19 cellular contexts compared by ENCODE assay signal in genomic region chr18:69774831-69775230, GRCh38.
DNase-seq lines count a peak whose midpoint lies in the region; ATAC-seq and TF ChIP-seq lines count a peak whose summit lies in the region.
"Had no signal": no experiment of that assay in that cellular context is flagged by ENCODE, and none has a peak within 500 bp of the region (broad histone marks: within the 10 kb centered on the region; RNA-seq: fewer than 3 reads in every experiment).

No MANE protein-coding gene starts in this region.

- POLR2A ChIA-PET in A673 (lab: Charles Lee; ENCODE audit: low non-redundant PET), result no interaction called here

- no peak for ATAC-seq in GM18505 (IDR thresholded peaks at IDR 0.05; ENCODE audit: unreplicated experiment)
- no peak for ATAC-seq in omental fat pad (ENCODE audit: low FRiP score)
- ATAC-seq: activated CD8-positive, alpha-beta T cell treated with anti-CD3 and anti-CD28 coated beads for 36 hours; GM12878; heart right ventricle; left ventricle myocardium superior; stimulated activated effector memory CD8-positive, alpha-beta T cell treated with anti-CD3 and anti-CD28 coated beads, Interleukin-12 subunit alpha, Interleukin-12 subunit beta, amount 100 ng/mL, for 72 hours had no signal

- intact Hi-C loops in A673 (cut with micrococcal nuclease; ENCODE audit: unreplicated experiment), result no loop called here

- H3K27ac ChIP-seq in A673 (ENCODE audit: low read depth, low read length, poor library complexity, severe bottlenecking) (peak overlapping the region; percentile 60), Peyer's patch (no peak overlapping the region)
- H3K27ac ChIP-seq: heart right ventricle, SJSA1 had no signal

- H3K27me3 ChIP-seq in A673 (replicated peaks; ENCODE audit: insufficient read depth, low read depth, low read length, poor library complexity) (no peaks in the 10 kb centered on the region), Peyer's patch (no peaks in the 10 kb centered on the region)
- H3K27me3 ChIP-seq: heart right ventricle had no signal

- no TSS peak for BruUV-seq in A673 (replicated peaks; lab: Mats Ljungman, UMichigan)

- CTCF ChIA-PET in A673 (lab: Charles Lee), result no interaction called here

- H3K4me1 ChIP-seq in A673 (ENCODE audit: insufficient read depth, low read length, poor library complexity, severe bottlenecking) (peaks cover 5% of the 10 kb centered on the region), Peyer's patch (no peaks in the 10 kb centered on the region)
- H3K4me1 ChIP-seq: heart right ventricle, SJSA1 had no signal

- H3K36me3 ChIP-seq in A673 (ENCODE audit: insufficient read depth, low read length, poor library complexity, severe bottlenecking) (no peaks in the 10 kb centered on the region), Peyer's patch (no peaks in the 10 kb centered on the region)
- H3K36me3 ChIP-seq: heart right ventricle, SJSA1 had no signal

- H3K4me3 ChIP-seq in A673 (ENCODE audit: low read depth, low read length, poor library complexity, severe bottlenecking) (no peak overlapping the region), choroid plexus epithelial cell (ENCODE audit: low read depth, low read length) (no peak overlapping the region), Peyer's patch (no peak overlapping the region)
- H3K4me3 ChIP-seq: GM12878, heart right ventricle, SJSA1 had no signal

- DNase-seq in A673 (ENCODE audit: low spot score) (peak; percentile 69), GF-D8 (lab: John Stamatoyannopoulos, UW) (peak; percentile 98), MV-4-11 (lab: John Stamatoyannopoulos, UW) (peak; percentile 11), choroid plexus epithelial cell (ENCODE audit: low read depth) (peak; percentile 47), Peyer's patch (no peak), NCI-H82 (lab: John Stamatoyannopoulos, UW) (no peak), omental fat pad (ENCODE audit: low spot score) (no peak)
- DNase-seq: activated CD8-positive, alpha-beta T cell treated with anti-CD3 and anti-CD28 coated beads for 36 hours; activated naive CD4-positive, alpha-beta T cell treated with anti-CD3 and anti-CD28 coated beads, Interleukin-2, amount 10 ng/mL, durations not matched to agents 7 days and 5 days; CD4-positive, CD25-positive, alpha-beta regulatory T cell; DMS153; heart right ventricle; left ventricle myocardium superior; NCI-H1417 treated with DMSO at 0.1 percent for 48 hours; NCI-H2171 had no signal

- TF ChIP-seq POLR2A in GM18505 (IDR thresholded peaks at IDR 0.05; ENCODE audit: borderline replicate concordance, extremely low read depth, insufficient read depth, insufficient read length), result no peak
- TF ChIP-seq POLR2A in Peyer's patch (IDR thresholded peaks at IDR 0.05), result no peak

- H3K9me3 ChIP-seq in A673 (ENCODE audit: low read depth, low read length, poor library complexity, severe bottlenecking), result no peaks in the 10 kb centered on the region
- H3K9me3 ChIP-seq in Peyer's patch, result no peaks in the 10 kb centered on the region
- H3K9me3 ChIP-seq: heart right ventricle, SJSA1 had no signal

- TF ChIP-seq CTCF in A673 (conservative IDR thresholded peaks at IDR 0.05; ENCODE audit: low read depth, low read length) (no peak), choroid plexus epithelial cell (conservative IDR thresholded peaks at IDR 0.05; ENCODE audit: low read depth, low read length) (no peak), Peyer's patch (IDR thresholded peaks at IDR 0.05) (no peak), omental fat pad (IDR thresholded peaks at IDR 0.05) (no peak)

Comparison
In these comparisons a context has a peak if more than half of its experiments do, and no peak if none do; other contexts are left out.
1. DNase-seq: peak in A673 (single experiment), GF-D8 (single experiment), MV-4-11 (single experiment) and choroid plexus epithelial cell (single experiment); none in Peyer's patch (0 of 3), NCI-H82 (single experiment) and omental fat pad (single experiment).